Comparison of ENCODE assay signal across 14 cellular contexts in the genomic region with DNA sequence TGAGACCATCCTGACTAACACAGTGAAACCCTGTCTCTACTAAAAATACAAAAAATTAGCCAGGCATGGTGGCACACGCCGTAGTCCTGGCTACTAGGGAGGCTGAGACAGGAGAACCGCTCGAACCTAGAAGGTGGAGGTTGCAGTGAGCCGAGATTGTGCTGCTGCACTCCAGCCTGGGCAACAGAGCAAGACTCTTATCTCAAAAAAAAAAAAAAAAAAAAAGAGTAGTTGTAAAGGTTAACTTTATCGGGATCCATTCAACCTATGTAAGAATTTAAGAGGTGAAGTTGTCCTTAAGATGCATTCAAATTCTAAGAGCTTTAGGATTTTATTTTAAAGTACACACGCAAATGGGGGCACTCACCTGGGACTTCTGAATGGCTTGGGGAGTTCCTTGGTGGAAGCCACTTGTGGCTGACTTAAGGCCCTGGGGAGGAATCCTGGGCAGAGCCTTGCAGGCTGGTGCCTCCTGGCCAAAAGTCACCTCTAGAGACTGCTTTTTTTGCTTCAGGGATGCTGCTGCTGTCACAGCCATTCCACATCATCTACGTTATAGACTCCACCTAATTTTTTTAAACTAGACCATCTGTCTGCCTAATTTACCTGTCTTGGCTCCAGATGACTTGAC. TPM values are rescaled to one million over a fixed set of nuclear protein-coding genes. Genes with fewer than 3 reads are reported as not detected.
DNase-seq lines count a peak whose midpoint lies in the region; ATAC-seq, FAIRE-seq and TF ChIP-seq lines count a peak whose summit lies in the region.
"Had no signal": no experiment of that assay in that cellular context is flagged by ENCODE, and none has a peak within 500 bp of the region (broad histone marks: within the 10 kb centered on the region; RNA-seq: fewer than 3 reads in every experiment).

No MANE protein-coding gene starts in this region.

- H3K79me2 ChIP-seq in MM.1S (ENCODE audit: low read length): peaks cover 86% of the 10 kb centered on the region

- H3F3A ChIP-seq in MM.1S (ENCODE audit: insufficient read depth, low read length): peaks cover 47% of the 10 kb centered on the region

- H3K36me3 ChIP-seq in MM.1S (replicated peaks; ENCODE audit: insufficient read depth, low read length): no peaks in the 10 kb centered on the region
- H3K36me3 ChIP-seq in small intestine (ENCODE audit: control insufficient read depth in 2 of 2, insufficient read depth in 2 of 2, low read length in 2 of 2): no peaks in the 10 kb centered on the region
- H3K36me3 ChIP-seq: gastrocnemius medialis, ovary had no signal

- no peaks in the 10 kb centered on the region for H3K9me3 ChIP-seq in MM.1S (replicated peaks; ENCODE audit: insufficient read depth, low read length)
- H3K9me3 ChIP-seq in small intestine (ENCODE audit: control insufficient read depth, low read depth): no peaks in the 10 kb centered on the region
- H3K9me3 ChIP-seq: gastrocnemius medialis, ovary had no signal

- H3K27me3 ChIP-seq in MM.1S (replicated peaks; ENCODE audit: insufficient read depth, low read length) (no peaks in the 10 kb centered on the region), small intestine (ENCODE audit: control insufficient read depth in 2 of 2, insufficient read depth in 2 of 2, low read length in 2 of 2) (no peaks in the 10 kb centered on the region)
- H3K27me3 ChIP-seq: gastrocnemius medialis, ovary had no signal

- 74 to 87% (median 83%) methylated on average over 8 of the region's 8 CpGs for WGBS in small intestine, 3 donors

- no peaks in the 10 kb centered on the region for H3K9me2 ChIP-seq in MM.1S (replicated peaks; ENCODE audit: insufficient read depth, low read length)

- FAIRE-seq in small intestine (lab: Jason Lieb, UNC): no peak
- FAIRE-seq: endothelial cell of umbilical vein, islet of Langerhans had no signal

- no peaks in the 10 kb centered on the region for H3K9me3 Mint-ChIP-seq in activated naive CD4-positive, alpha-beta T cell treated with anti-CD3 and anti-CD28 coated beads, Interleukin-2, amount 50 U/mL, for 24 hours
- H3K9me3 Mint-ChIP-seq in activated naive CD4-positive, alpha-beta T cell treated with anti-CD3 and anti-CD28 coated beads, Interleukin-2, amount 50 U/mL, for 72 hours: no peaks in the 10 kb centered on the region
- H3K9me3 Mint-ChIP-seq in activated T-helper 1 cell treated with anti-CD3 and anti-CD28 coated beads, Interleukin-12 subunit alpha, Interleukin-12 subunit beta, Interleukin-2, Interleukin-4 antibody, amounts not matched to agents 30 ng/mL and 10 ng/mL and 1 ng/mL, durations not matched to agents 14 hours and 24 hours and 36 hours: no peaks in the 10 kb centered on the region
- H3K9me3 Mint-ChIP-seq in stimulated activated memory B cell treated with anti-CD40 and anti-IgM and Interleukin-4, amounts not matched to agents 10 μg/mL and 1 μg/mL and 100 μg/mL, for 72 hours: no peaks in the 10 kb centered on the region

- no peak for DNase-seq in activated naive CD4-positive, alpha-beta T cell treated with anti-CD3 and anti-CD28 coated beads, Interleukin-2, amount 50 U/mL, for 72 hours (ENCODE audit: low spot score in 2 of 2)
- DNase-seq in MM.1S (peak; percentile 35), small intestine (no peak)
- no peak for DNase-seq in activated T-helper 1 cell treated with anti-CD3 and anti-CD28 coated beads, Interleukin-12 subunit alpha, Interleukin-12 subunit beta, Interleukin-2, Interleukin-4 antibody, amounts not matched to agents 30 ng/mL and 10 ng/mL and 1 ng/mL, durations not matched to agents 14 hours and 24 hours and 36 hours (ENCODE audit: low spot score)
- DNase-seq in stimulated activated CD4-positive, alpha-beta T cell treated with anti-CD3 and anti-CD28 coated beads, Interleukin-4, amount 100 ng/mL, for 24 hours: no peak
- DNase-seq: DMS53, gastrocnemius medialis had no signal

- no peak overlapping the region for H3K27ac Mint-ChIP-seq in activated naive CD4-positive, alpha-beta T cell treated with anti-CD3 and anti-CD28 coated beads, Interleukin-2, amount 50 U/mL, for 24 hours
- peak overlapping the region in 1 of 2 donors; percentile 50 for H3K27ac Mint-ChIP-seq in activated naive CD4-positive, alpha-beta T cell treated with anti-CD3 and anti-CD28 coated beads, Interleukin-2, amount 50 U/mL, for 72 hours
- H3K27ac Mint-ChIP-seq in activated T-helper 1 cell treated with anti-CD3 and anti-CD28 coated beads, Interleukin-12 subunit alpha, Interleukin-12 subunit beta, Interleukin-2, Interleukin-4 antibody, amounts not matched to agents 30 ng/mL and 10 ng/mL and 1 ng/mL, durations not matched to agents 14 hours and 24 hours and 36 hours: no peak overlapping the region
- H3K27ac Mint-ChIP-seq in stimulated activated memory B cell treated with anti-CD40 and anti-IgM and Interleukin-4, amounts not matched to agents 10 μg/mL and 1 μg/mL and 100 μg/mL, for 72 hours: peak overlapping the region; percentile 96

- ATAC-seq in activated naive CD4-positive, alpha-beta T cell treated with anti-CD3 and anti-CD28 coated beads, Interleukin-2, amount 50 U/mL, for 72 hours: no peak
- ATAC-seq in stimulated activated memory B cell treated with anti-CD40 and anti-IgM and Interleukin-4, amounts not matched to agents 10 μg/mL and 1 μg/mL and 100 μg/mL, for 72 hours: no peak
- ATAC-seq in HG03565 (IDR thresholded peaks at IDR 0.05; ENCODE audit: unreplicated experiment): no peak
- ATAC-seq: gastrocnemius medialis had no signal

- peaks cover 44% of the 10 kb centered on the region for H3K4me1 Mint-ChIP-seq in activated naive CD4-positive, alpha-beta T cell treated with anti-CD3 and anti-CD28 coated beads, Interleukin-2, amount 50 U/mL, for 24 hours
- H3K4me1 Mint-ChIP-seq in activated T-helper 1 cell treated with anti-CD3 and anti-CD28 coated beads, Interleukin-12 subunit alpha, Interleukin-12 subunit beta, Interleukin-2, Interleukin-4 antibody, amounts not matched to agents 30 ng/mL and 10 ng/mL and 1 ng/mL, durations not matched to agents 14 hours and 24 hours and 36 hours (ENCODE audit: low read depth): peaks cover 28% of the 10 kb centered on the region
- peaks cover 62% of the 10 kb centered on the region for H3K4me1 Mint-ChIP-seq in stimulated activated memory B cell treated with anti-CD40 and anti-IgM and Interleukin-4, amounts not matched to agents 10 μg/mL and 1 μg/mL and 100 μg/mL, for 72 hours

- H3K4me3 ChIP-seq in MM.1S (ENCODE audit: low read length) (peak overlapping the region; percentile 93), small intestine (ENCODE audit: low read depth in 1 of 2, low read length in 2 of 2) (no peak overlapping the region)
- H3K4me3 ChIP-seq: gastrocnemius medialis, ovary, smooth muscle cell had no signal

- H3K4me3 Mint-ChIP-seq in activated naive CD4-positive, alpha-beta T cell treated with anti-CD3 and anti-CD28 coated beads, Interleukin-2, amount 50 U/mL, for 24 hours: peak overlapping the region; percentile 15
- peak overlapping the region; percentile 90 for H3K4me3 Mint-ChIP-seq in activated T-helper 1 cell treated with anti-CD3 and anti-CD28 coated beads, Interleukin-12 subunit alpha, Interleukin-12 subunit beta, Interleukin-2, Interleukin-4 antibody, amounts not matched to agents 30 ng/mL and 10 ng/mL and 1 ng/mL, durations not matched to agents 14 hours and 24 hours and 36 hours
- H3K4me3 Mint-ChIP-seq in stimulated activated memory B cell treated with anti-CD40 and anti-IgM and Interleukin-4, amounts not matched to agents 10 μg/mL and 1 μg/mL and 100 μg/mL, for 72 hours: peak overlapping the region; percentile 90

- peak overlapping the region; percentile 91; the same call in 1 of the 2 replicates for H3K4me2 ChIP-seq in MM.1S (ENCODE audit: low read depth, low read length)

- H3K4me1 ChIP-seq in MM.1S (ENCODE audit: low read length) (peaks cover 24% of the 10 kb centered on the region), small intestine (ENCODE audit: control insufficient read depth in 2 of 2, insufficient read depth in 1 of 2, low read depth in 1 of 2, low read length in 1 of 2) (peaks cover 0 to 2% of the 10 kb centered on the region in 2 donors)

- peak overlapping the region; percentile 100; the same call in 1 of the 2 replicates for H3K9ac ChIP-seq in MM.1S (ENCODE audit: low read length)

- no peaks in the 10 kb centered on the region for H4K20me1 ChIP-seq in MM.1S (ENCODE audit: insufficient read depth, low read length)

- intact Hi-C loops in activated T-helper 1 cell treated with anti-CD3 and anti-CD28 coated beads, Interleukin-12 subunit alpha, Interleukin-12 subunit beta, Interleukin-2, Interleukin-4 antibody, amounts not matched to agents 30 ng/mL and 10 ng/mL and 1 ng/mL, durations not matched to agents 14 hours and 24 hours and 36 hours (cut with micrococcal nuclease): no loop called here

- no peaks in the 10 kb centered on the region for H3K27me3 Mint-ChIP-seq in activated naive CD4-positive, alpha-beta T cell treated with anti-CD3 and anti-CD28 coated beads, Interleukin-2, amount 50 U/mL, for 24 hours
- H3K27me3 Mint-ChIP-seq in activated T-helper 1 cell treated with anti-CD3 and anti-CD28 coated beads, Interleukin-12 subunit alpha, Interleukin-12 subunit beta, Interleukin-2, Interleukin-4 antibody, amounts not matched to agents 30 ng/mL and 10 ng/mL and 1 ng/mL, durations not matched to agents 14 hours and 24 hours and 36 hours (ENCODE audit: insufficient read depth): no peaks in the 10 kb centered on the region
- H3K27me3 Mint-ChIP-seq in stimulated activated memory B cell treated with anti-CD40 and anti-IgM and Interleukin-4, amounts not matched to agents 10 μg/mL and 1 μg/mL and 100 μg/mL, for 72 hours: no peaks in the 10 kb centered on the region

- H2AFZ ChIP-seq in MM.1S (ENCODE audit: low read length): no peak overlapping the region

- H3K36me3 Mint-ChIP-seq in activated naive CD4-positive, alpha-beta T cell treated with anti-CD3 and anti-CD28 coated beads, Interleukin-2, amount 50 U/mL, for 24 hours: peaks cover 2% of the 10 kb centered on the region
- H3K36me3 Mint-ChIP-seq in activated naive CD4-positive, alpha-beta T cell treated with anti-CD3 and anti-CD28 coated beads, Interleukin-2, amount 50 U/mL, for 72 hours: peaks cover 12 to 14% of the 10 kb centered on the region in 2 donors
- H3K36me3 Mint-ChIP-seq in activated T-helper 1 cell treated with anti-CD3 and anti-CD28 coated beads, Interleukin-12 subunit alpha, Interleukin-12 subunit beta, Interleukin-2, Interleukin-4 antibody, amounts not matched to agents 30 ng/mL and 10 ng/mL and 1 ng/mL, durations not matched to agents 14 hours and 24 hours and 36 hours (ENCODE audit: low read depth): peaks cover 9% of the 10 kb centered on the region
- H3K36me3 Mint-ChIP-seq in stimulated activated memory B cell treated with anti-CD40 and anti-IgM and Interleukin-4, amounts not matched to agents 10 μg/mL and 1 μg/mL and 100 μg/mL, for 72 hours: peaks cover 6% of the 10 kb centered on the region

- TF ChIP-seq CTCF in MM.1S (IDR thresholded peaks at IDR 0.05; ENCODE audit: low read length): no peak

- H3K27ac ChIP-seq in MM.1S (ENCODE audit: low read length): peak overlapping the region; percentile 100
- H3K27ac ChIP-seq in small intestine (ENCODE audit: low read depth in 1 of 2, low read length in 1 of 2): no peak overlapping the region
- H3K27ac ChIP-seq: ovary had no signal

RNA-seq across cellular contexts. Expression of a gene that starts 3.3 kb away (rescaled TPM):
- 10 to 100 TPM; 51.5 to 62.1 TPM for total RNA-seq in activated naive CD4-positive, alpha-beta T cell treated with anti-CD3 and anti-CD28 coated beads, Interleukin-2, amount 50 U/mL, for 72 hours
- total RNA-seq in activated T-helper 1 cell treated with anti-CD3 and anti-CD28 coated beads, Interleukin-12 subunit alpha, Interleukin-12 subunit beta, Interleukin-2, Interleukin-4 antibody, amounts not matched to agents 30 ng/mL and 10 ng/mL and 1 ng/mL, durations not matched to agents 14 hours and 24 hours and 36 hours: 64.7 and 67.6 TPM in 2 replicates
- 10 to 100 TPM; 23.5 to 24.6 (median 23.7) TPM for polyA plus RNA-seq in small intestine

RNA-seq across cellular contexts. Expression of a gene that starts 37.0 kb away (rescaled TPM):
- 10 to 100 TPM; 34.1 to 41.4 TPM for total RNA-seq in activated naive CD4-positive, alpha-beta T cell treated with anti-CD3 and anti-CD28 coated beads, Interleukin-2, amount 50 U/mL, for 72 hours
- total RNA-seq in activated T-helper 1 cell treated with anti-CD3 and anti-CD28 coated beads, Interleukin-12 subunit alpha, Interleukin-12 subunit beta, Interleukin-2, Interleukin-4 antibody, amounts not matched to agents 30 ng/mL and 10 ng/mL and 1 ng/mL, durations not matched to agents 14 hours and 24 hours and 36 hours: 26.3 and 27.1 TPM in 2 replicates
- polyA plus RNA-seq in small intestine: 10 to 100 TPM in 2 of 3 donors, 1 to 10 TPM in 1; 2.9 to 19.1 (median 11.3) TPM

Comparison
In these comparisons a context has a peak if more than half of its experiments do, and no peak if none do; other contexts are left out.
1. H3K4me3 Mint-ChIP-seq: peak in every context shown above with its lines; median percentile 90 in activated T-helper 1 cell treated with anti-CD3 and anti-CD28 coated beads, Interleukin-12 subunit alpha, Interleukin-12 subunit beta, Interleukin-2, Interleukin-4 antibody, amounts not matched to agents 30 ng/mL and 10 ng/mL and 1 ng/mL, durations not matched to agents 14 hours and 24 hours and 36 hours; 90 in stimulated activated memory B cell treated with anti-CD40 and anti-IgM and Interleukin-4, amounts not matched to agents 10 μg/mL and 1 μg/mL and 100 μg/mL, for 72 hours; 15 in activated naive CD4-positive, alpha-beta T cell treated with anti-CD3 and anti-CD28 coated beads, Interleukin-2, amount 50 U/mL, for 24 hours.